Comparison of ENCODE assay signal across 2 cellular contexts in genomic region chr3:139421459-139421858, GRCh38.
TF ChIP-seq lines count a peak whose summit lies in the region.

No MANE protein-coding gene starts in this region.

TF ChIP-seq in IMR-90, 13 proteins besides CTCF, POLR2A, EP300 and RAD21:
- no peak for TF ChIP-seq CEBPB (IDR thresholded peaks at IDR 0.05; ENCODE audit: low read depth, low read length)
- no peak for TF ChIP-seq RCOR1 (IDR thresholded peaks at IDR 0.05; ENCODE audit: insufficient replicate concordance, low read length)
- TF ChIP-seq SMC3 (IDR thresholded peaks at IDR 0.05; ENCODE audit: low read depth, low read length), result no peak
- TF ChIP-seq NFE2L2 (IDR thresholded peaks at IDR 0.05; ENCODE audit: low read depth, low read length), result no peak
- TF ChIP-seq RFX5 (IDR thresholded peaks at IDR 0.05; ENCODE audit: low read depth, low read length), result no peak
- no peak for TF ChIP-seq MAFK (IDR thresholded peaks at IDR 0.05; ENCODE audit: low read depth, low read length)
- no peak for TF ChIP-seq BHLHE40 (IDR thresholded peaks at IDR 0.05; ENCODE audit: low read depth, low read length)
- TF ChIP-seq MXI1 (IDR thresholded peaks at IDR 0.05; ENCODE audit: borderline replicate concordance, low read depth, low read length), result no peak
- TF ChIP-seq ELK1 (IDR thresholded peaks at IDR 0.05; ENCODE audit: borderline replicate concordance, low read depth, low read length), result no peak
- no peak for TF ChIP-seq MAZ (IDR thresholded peaks at IDR 0.05; ENCODE audit: borderline replicate concordance, low read depth, low read length)
- TF ChIP-seq FOS (IDR thresholded peaks at IDR 0.05; ENCODE audit: low read depth, low read length), result no peak
- no peak for TF ChIP-seq USF2 (IDR thresholded peaks at IDR 0.05; ENCODE audit: low read depth, low read length)
- no peak for TF ChIP-seq CHD1 (IDR thresholded peaks at IDR 0.05; ENCODE audit: low read depth, low read length)
TF ChIP-seq in IMR-90: peak in this region for 0.

TF ChIP-seq in K562, 482 proteins besides CTCF, POLR2A, EP300 and RAD21:
- no peak for TF ChIP-seq KDM2B (CRISPR knock-in tag; IDR thresholded peaks at IDR 0.05)
- TF ChIP-seq BCLAF1 (IDR thresholded peaks at IDR 0.05; ENCODE audit: borderline replicate concordance in 1 of 2, control insufficient read depth in 1 of 2, low read depth in 2 of 2, low read length in 1 of 2), result no peak
- TF ChIP-seq ZNF253 (CRISPR knock-in tag; conservative IDR thresholded peaks at IDR 0.05), result no peak
- no peak for TF ChIP-seq ADNP (tag; IDR thresholded peaks at IDR 0.05)
- no peak for TF ChIP-seq ELK1 (CRISPR knock-in tag; IDR thresholded peaks at IDR 0.05)
- no peak for TF ChIP-seq ATF4 (CRISPR knock-in tag; IDR thresholded peaks at IDR 0.05)
- TF ChIP-seq CBFA2T3 (IDR thresholded peaks at IDR 0.05), result peak; percentile 39; the same call in 1 of the 2 replicates
- TF ChIP-seq ZMIZ1 (IDR thresholded peaks at IDR 0.05; ENCODE audit: low read depth in 2 of 2, low read length in 2 of 2), result no peak
- no peak for TF ChIP-seq FOXP4 (CRISPR knock-in tag; IDR thresholded peaks at IDR 0.05; ENCODE audit: borderline replicate concordance)
- no peak for TF ChIP-seq PTBP1 (IDR thresholded peaks at IDR 0.05; ENCODE audit: low read depth, low read length)
- TF ChIP-seq ZBTB34 (CRISPR knock-in tag; IDR thresholded peaks at IDR 0.05), result no peak
- TF ChIP-seq WHSC1 (IDR thresholded peaks at IDR 0.05; ENCODE audit: low read length), result no peak
- TF ChIP-seq MBD1 (CRISPR knock-in tag; IDR thresholded peaks at IDR 0.05), result no peak
- no peak for TF ChIP-seq HMGN3 (IDR thresholded peaks at IDR 0.05; ENCODE audit: borderline replicate concordance, extremely low read depth, insufficient read length, low read depth, low read length)
- TF ChIP-seq TCF3 (CRISPR knock-in tag; IDR thresholded peaks at IDR 0.05), result peak; percentile 29; the same call in 1 of the 2 replicates
- no peak for TF ChIP-seq AFF1 (IDR thresholded peaks at IDR 0.05; ENCODE audit: low read depth in 1 of 2, partially characterized antibody in 2 of 2)
- TF ChIP-seq CREB3L1 (IDR thresholded peaks at IDR 0.05; ENCODE audit: borderline replicate concordance, low read depth), result no peak
- no peak for TF ChIP-seq CCAR2 (IDR thresholded peaks at IDR 0.05; ENCODE audit: low read depth, low read length)
